8 cellular contexts compared by ENCODE assay signal in the genomic region with DNA sequence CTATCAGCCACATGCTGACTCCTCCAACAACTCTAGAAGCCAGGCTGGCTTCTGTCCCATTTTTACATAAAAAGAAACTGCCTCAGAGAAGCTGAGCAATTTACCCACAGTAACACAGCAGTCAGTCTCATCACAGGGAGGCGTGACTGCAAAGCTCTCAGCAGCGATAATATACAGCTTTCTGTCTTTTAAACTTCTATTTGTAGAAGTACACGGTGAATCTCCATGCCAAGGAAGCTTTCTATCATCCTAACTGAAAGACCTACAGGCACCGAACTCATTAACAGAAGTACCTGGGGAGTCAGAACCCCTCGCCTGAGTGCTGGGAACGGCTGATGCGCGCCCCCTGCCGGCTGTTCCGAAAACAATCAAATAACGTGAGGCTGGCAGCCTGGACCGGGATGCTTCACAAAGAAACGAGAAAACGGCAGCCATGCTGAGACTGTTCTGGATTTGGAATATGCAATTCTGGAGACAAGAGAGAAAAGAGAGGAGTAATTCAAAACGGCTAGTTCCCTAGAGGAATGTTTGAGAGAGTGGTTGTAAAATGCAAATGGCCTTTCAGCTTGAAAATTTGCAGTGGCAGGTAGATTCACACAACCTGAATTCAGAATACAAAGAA. TPM values are rescaled to one million over a fixed set of nuclear protein-coding genes. Genes with fewer than 3 reads are reported as not detected.
DNase-seq lines count a peak whose midpoint lies in the region; ATAC-seq, FAIRE-seq and TF ChIP-seq lines count a peak whose summit lies in the region.

No MANE protein-coding gene starts in this region.

- peak; percentile 98 for TF ChIP-seq CTCF in DOHH2 (IDR thresholded peaks at IDR 0.05; ENCODE audit: low read depth, low read length, poor library complexity, severe bottlenecking)
- peak; percentile 74 for TF ChIP-seq CTCF in fibroblast of mammary gland (conservative IDR thresholded peaks at IDR 0.05; ENCODE audit: control insufficient read depth, insufficient read depth, low read depth, low read length)

- H2AFZ ChIP-seq in neuron (ENCODE audit: low read depth, low read length) = peak overlapping the region; percentile 42

- ATAC-seq in GM21447 (IDR thresholded peaks at IDR 0.05; ENCODE audit: unreplicated experiment) = no peak

- no peaks in the 10 kb centered on the region for H3K9me2 ChIP-seq in DOHH2 (replicated peaks; ENCODE audit: control insufficient read depth, low read length)

- no peaks in the 10 kb centered on the region for H3F3A ChIP-seq in DOHH2 (ENCODE audit: control insufficient read depth, insufficient read depth)

- H3K9me3 ChIP-seq in DOHH2 (ENCODE audit: control insufficient read depth, insufficient read depth, low read length) (no peaks in the 10 kb centered on the region), MG63 (no peaks in the 10 kb centered on the region), neuron (ENCODE audit: low read length) (no peaks in the 10 kb centered on the region)

- H3K27me3 ChIP-seq in DOHH2 (ENCODE audit: control insufficient read depth, low read length) (peaks cover 41% of the 10 kb centered on the region), MG63 (no peaks in the 10 kb centered on the region), neuron (ENCODE audit: insufficient read depth, low read length) (peaks cover 10% of the 10 kb centered on the region)

- peaks cover 3% of the 10 kb centered on the region; the same call in 1 of the 2 replicates for H3K4me1 ChIP-seq in DOHH2 (ENCODE audit: control insufficient read depth, low read length)
- H3K4me1 ChIP-seq in neuron (ENCODE audit: insufficient read depth, low read length) = peaks cover 30% of the 10 kb centered on the region

- H3K36me3 ChIP-seq in DOHH2 (ENCODE audit: control insufficient read depth, low read length) = no peaks in the 10 kb centered on the region
- H3K36me3 ChIP-seq in MG63 = no peaks in the 10 kb centered on the region
- H3K36me3 ChIP-seq in neuron (ENCODE audit: insufficient read depth, low read length) = no peaks in the 10 kb centered on the region

- H3K4me3 ChIP-seq in DOHH2 (ENCODE audit: low read length) (no peak overlapping the region), MG63 (no peak overlapping the region), fibroblast of mammary gland (ENCODE audit: control insufficient read depth, low read depth, low read length) (no peak overlapping the region), neuron (ENCODE audit: low read length) (no peak overlapping the region)

- H4K20me1 ChIP-seq in DOHH2 (ENCODE audit: control insufficient read depth, insufficient read depth, low read depth, low read length) = no peaks in the 10 kb centered on the region

- H3K27ac ChIP-seq in DOHH2 (ENCODE audit: low read depth, low read length) = no peak overlapping the region

- no peaks in the 10 kb centered on the region for H3K79me2 ChIP-seq in DOHH2 (ENCODE audit: control insufficient read depth, low read length)

- FAIRE-seq in RCC 7860 (lab: Jason Lieb, UNC) = no peak

- H3K4me2 ChIP-seq in DOHH2 (ENCODE audit: low read length) = no peak overlapping the region

- DNase-seq in MG63 (peak; percentile 65), RCC 7860 (ENCODE audit: low spot score) (peak; percentile 42), activated T-helper 1 cell treated with Interleukin-2 at 50 U/mL for 16 hours (ENCODE audit: low read depth) (peak; percentile 70), fibroblast of mammary gland (ENCODE audit: low read depth) (peak; percentile 61), superior temporal gyrus (ENCODE audit: extremely low spot score) (peak; percentile 97)

RNA-seq across cellular contexts. Expression of a gene that starts 43.5 kb away (rescaled TPM):
- 62.7 and 73.9 TPM in 2 replicates for total RNA-seq in MG63 (2014; rRNA removed; shearing (Covaris generic); ENCODE audit: low replicate concordance)

Comparison
In these comparisons a context has a peak if more than half of its experiments do, and no peak if none do; other contexts are left out.
1. DNase-seq: peak in every context shown above with its lines; median percentile 97 in superior temporal gyrus; 70 in activated T-helper 1 cell treated with Interleukin-2 at 50 U/mL for 16 hours; 65 in MG63; 61 in fibroblast of mammary gland; 42 in RCC 7860.